8 cellular contexts compared by ENCODE assay signal in the genomic region with DNA sequence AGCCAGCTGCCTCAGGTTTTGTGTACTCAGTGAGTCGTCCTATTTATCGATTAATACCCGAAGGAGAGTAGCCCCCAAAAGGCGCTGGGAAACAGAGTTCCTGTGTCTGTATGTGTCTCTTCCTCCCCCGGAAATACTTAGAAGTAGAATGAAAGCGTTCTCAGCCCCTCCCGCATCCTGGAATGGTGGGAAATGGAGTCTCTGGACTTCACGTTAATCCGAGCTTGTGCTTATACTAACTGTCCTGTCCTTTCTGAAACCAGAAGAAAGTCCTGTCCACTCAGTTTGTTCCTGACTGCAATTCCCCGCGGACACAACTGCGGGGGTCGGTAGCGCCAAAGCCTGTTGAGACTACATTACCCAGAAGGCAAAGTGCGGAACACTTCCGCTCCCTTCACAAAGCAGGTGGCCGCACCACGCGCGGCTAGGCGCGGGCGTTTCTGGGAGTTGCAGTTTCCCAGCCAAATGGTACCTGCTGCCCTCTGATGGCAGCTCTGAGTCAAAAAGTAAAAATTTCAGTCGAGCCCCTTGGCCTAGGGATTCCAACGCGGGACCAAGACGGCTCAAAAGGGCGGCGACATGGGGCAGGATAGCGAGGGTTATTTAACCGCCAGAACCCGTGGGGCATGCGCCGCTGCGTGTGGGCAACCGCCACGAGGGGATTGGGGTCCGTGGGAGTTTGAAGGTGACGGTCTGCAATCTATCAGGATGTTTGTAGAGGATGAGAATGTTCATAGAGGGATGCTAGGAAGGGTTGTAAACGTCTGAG. TPM values are rescaled to one million over a fixed set of nuclear protein-coding genes. Genes with fewer than 3 reads are reported as not detected.
A peak's percentile ranks its signal among the peaks of the same experiment; 100 is the strongest.
DNase-seq lines count a peak whose midpoint lies in the region; ATAC-seq and TF ChIP-seq lines count a peak whose summit lies in the region.

No MANE protein-coding gene starts in this region.

- DNase-seq in C1 segment of cervical spinal cord (lab: John Stamatoyannopoulos, UW) (peak; percentile 57 to 96 (median 91)), HT1080 (ENCODE audit: low read depth) (peak; percentile 97), NOMO-1 treated with DMSO at 0.1 percent for 48 hours (lab: John Stamatoyannopoulos, UW; ENCODE audit: unreplicated experiment) (peak; percentile 94), endodermal cell (peak; percentile 98), mesendoderm (peak; percentile 98)
- DNase-seq in activated CD8-positive, alpha-beta memory T cell treated with anti-CD3 and anti-CD28 coated beads, Interleukin-2, amount 10 ng/mL, durations not matched to agents 7 days and 5 days, result peak; percentile 97
- peak; percentile 86 for DNase-seq in stimulated activated CD8-positive, alpha-beta memory T cell treated with anti-CD3 and anti-CD28 coated beads, Interleukin-12 subunit alpha, Interleukin-12 subunit beta, amount 100 ng/mL, for 4 hours (ENCODE audit: low read depth)

- H3K9ac ChIP-seq in endodermal cell (ENCODE audit: extremely low read depth, low read length, poor library complexity, severe bottlenecking) (no peak overlapping the region), mesendoderm (ENCODE audit: low read length) (peak overlapping the region; percentile 66)

- H3K9me3 Mint-ChIP-seq in activated CD8-positive, alpha-beta memory T cell treated with anti-CD3 and anti-CD28 coated beads, Interleukin-2, amount 10 ng/mL, durations not matched to agents 7 days and 5 days (ENCODE audit: low read depth), result no peaks in the 10 kb centered on the region
- no peaks in the 10 kb centered on the region for H3K9me3 Mint-ChIP-seq in endodermal cell

- peak overlapping the region; percentile 95 for H3K27ac Mint-ChIP-seq in activated CD8-positive, alpha-beta memory T cell treated with anti-CD3 and anti-CD28 coated beads, Interleukin-2, amount 10 ng/mL, durations not matched to agents 7 days and 5 days
- H3K27ac Mint-ChIP-seq in endodermal cell, result peak overlapping the region; percentile 98

- TF ChIP-seq CTCF in endodermal cell (conservative IDR thresholded peaks at IDR 0.05), result peak; percentile 77

- H4K8ac ChIP-seq in mesendoderm (ENCODE audit: low read depth, low read length), result no peak overlapping the region

- H3K36me3 ChIP-seq in endodermal cell (ENCODE audit: control insufficient read depth, insufficient read depth, low read length) (peaks cover 13% of the 10 kb centered on the region), mesendoderm (ENCODE audit: control insufficient read depth, insufficient read depth, low read length) (peaks cover 5% of the 10 kb centered on the region)

- H3K27me3 Mint-ChIP-seq in activated CD8-positive, alpha-beta memory T cell treated with anti-CD3 and anti-CD28 coated beads, Interleukin-2, amount 10 ng/mL, durations not matched to agents 7 days and 5 days, result no peaks in the 10 kb centered on the region
- no peaks in the 10 kb centered on the region for H3K27me3 Mint-ChIP-seq in endodermal cell (ENCODE audit: insufficient read depth)

- no peak overlapping the region for H3K23ac ChIP-seq in mesendoderm (ENCODE audit: low read length)

- H4K5ac ChIP-seq in mesendoderm (ENCODE audit: low read length), result no peak overlapping the region

- peaks cover 10% of the 10 kb centered on the region for H3K36me3 Mint-ChIP-seq in activated CD8-positive, alpha-beta memory T cell treated with anti-CD3 and anti-CD28 coated beads, Interleukin-2, amount 10 ng/mL, durations not matched to agents 7 days and 5 days
- H3K36me3 Mint-ChIP-seq in endodermal cell (ENCODE audit: low read depth), result peaks cover 13% of the 10 kb centered on the region

- peak overlapping the region; percentile 26 for H3K4ac ChIP-seq in mesendoderm (ENCODE audit: low read depth, low read length)

- CTCF ChIA-PET in activated CD8-positive, alpha-beta memory T cell treated with anti-CD3 and anti-CD28 coated beads, Interleukin-2, amount 10 ng/mL, durations not matched to agents 7 days and 5 days (lab: Charles Lee), result interaction anchor here (0.8 to 6.9 kb wide), 20 partner anchors 9 to 144 kb away, joined by 3 to 87 read pairs (median 5); partner anchors contain the start of genes DEDD2, ERF and PAFAH1B3

- WGBS in endodermal cell (ENCODE audit: insufficient coverage in 1 of 2, insufficient read length in 1 of 2), 2 experiments, result 10 to 13% methylated on average over 30 to 40 of the region's 40 CpGs
- WGBS in mesendoderm (ENCODE audit: extremely low coverage, insufficient coverage, low lambda C conversion rate), result no CpG with 5 or more reads among the region's 40 CpGs

- H3K4me1 Mint-ChIP-seq in activated CD8-positive, alpha-beta memory T cell treated with anti-CD3 and anti-CD28 coated beads, Interleukin-2, amount 10 ng/mL, durations not matched to agents 7 days and 5 days, result peaks cover 29% of the 10 kb centered on the region
- peaks cover 18% of the 10 kb centered on the region for H3K4me1 Mint-ChIP-seq in endodermal cell

- H3K79me1 ChIP-seq in mesendoderm (ENCODE audit: low read length), result peaks cover 18% of the 10 kb centered on the region

- no peak overlapping the region for H2AK5ac ChIP-seq in mesendoderm (ENCODE audit: low read length)

- H3K4me3 ChIP-seq in endodermal cell (ENCODE audit: low read length) (peak overlapping the region; percentile 87), mesendoderm (ENCODE audit: low read length) (peak overlapping the region; percentile 5)

- H2BK120ac ChIP-seq in mesendoderm (ENCODE audit: low read depth, low read length), result no peak overlapping the region

- no peak overlapping the region for H3K27ac ChIP-seq in endodermal cell (ENCODE audit: low read depth, low read length)
- no peak overlapping the region for H3K27ac ChIP-seq in mesendoderm (ENCODE audit: low read depth, low read length)

- no peaks in the 10 kb centered on the region for H3K9me3 ChIP-seq in endodermal cell (ENCODE audit: control insufficient read depth, low read length)

- H2BK15ac ChIP-seq in mesendoderm (replicated peaks; ENCODE audit: low read depth), result no peak overlapping the region

- no peaks in the 10 kb centered on the region for H3K27me3 ChIP-seq in endodermal cell (ENCODE audit: control insufficient read depth, insufficient read depth, low read length, poor library complexity, severe bottlenecking)
- H3K27me3 ChIP-seq in mesendoderm (ENCODE audit: insufficient read depth, low read length, poor library complexity), result no peaks in the 10 kb centered on the region

- H2BK5ac ChIP-seq in mesendoderm (ENCODE audit: low read length), result no peak overlapping the region

- no peaks in the 10 kb centered on the region for H3K4me1 ChIP-seq in endodermal cell (ENCODE audit: control insufficient read depth, insufficient read depth, low read length)
- no peaks in the 10 kb centered on the region for H3K4me1 ChIP-seq in mesendoderm (ENCODE audit: control insufficient read depth, low read depth, low read length)

- peak overlapping the region; percentile 90 for H3K4me3 Mint-ChIP-seq in activated CD8-positive, alpha-beta memory T cell treated with anti-CD3 and anti-CD28 coated beads, Interleukin-2, amount 10 ng/mL, durations not matched to agents 7 days and 5 days
- peak overlapping the region; percentile 85 for H3K4me3 Mint-ChIP-seq in endodermal cell

- H3K56ac ChIP-seq in mesendoderm (ENCODE audit: low read length), result peak overlapping the region; percentile 71

- peaks cover 13% of the 10 kb centered on the region for H3K79me2 ChIP-seq in mesendoderm (ENCODE audit: control insufficient read depth, insufficient read depth, low read length)

- peak overlapping the region; percentile 19 for H3K18ac ChIP-seq in mesendoderm (ENCODE audit: low read length)

- peak overlapping the region; percentile 70 for H3K4me2 ChIP-seq in mesendoderm (ENCODE audit: low read length)

- ATAC-seq in GM19395 (IDR thresholded peaks at IDR 0.05; ENCODE audit: unreplicated experiment), result peak; percentile 44
- peak; percentile 56 for ATAC-seq in activated CD8-positive, alpha-beta memory T cell treated with anti-CD3 and anti-CD28 coated beads, Interleukin-2, amount 10 ng/mL, durations not matched to agents 7 days and 5 days

RNA-seq across cellular contexts. Expression of gene GSK3A, which starts 2.2 kb away (rescaled TPM):
- total RNA-seq in HT1080 (2014; rRNA removed; shearing (Covaris generic)), result 25.6 and 32.8 TPM in 2 replicates
- 73.7 and 82.7 TPM in 2 replicates for polyA plus RNA-seq in HT1080 (2015; cell fraction: cytosol; rRNA removed)
- polyA plus RNA-seq in HT1080 (2015; cell fraction: nucleus; rRNA removed), result 51.2 and 53.8 TPM in 2 replicates
- 10 to 100 TPM; 47.3 to 53.8 TPM for total RNA-seq in activated CD8-positive, alpha-beta memory T cell treated with anti-CD3 and anti-CD28 coated beads, Interleukin-2, amount 10 ng/mL, durations not matched to agents 7 days and 5 days
- total RNA-seq in endodermal cell, result 10 to 100 TPM; 52.6 to 55.1 TPM
- 59.5 TPM for polyA plus RNA-seq in endodermal cell (2013, experiment 1 of 2)
- 52.7 TPM for polyA plus RNA-seq in endodermal cell (2013, experiment 2 of 2)
- 71.8 TPM for polyA plus RNA-seq in mesendoderm (2013, experiment 1 of 2)
- 66.5 TPM for polyA plus RNA-seq in mesendoderm (2013, experiment 2 of 2)

RNA-seq across cellular contexts. Expression of gene ERF, which starts 10.3 kb away (rescaled TPM):
- total RNA-seq in HT1080 (2014; rRNA removed; shearing (Covaris generic)), result 73.0 and 102 TPM in 2 replicates
- 70.3 and 81.1 TPM in 2 replicates for polyA plus RNA-seq in HT1080 (2015; cell fraction: cytosol; rRNA removed)
- polyA plus RNA-seq in HT1080 (2015; cell fraction: nucleus; rRNA removed), result 126 and 550 TPM in 2 replicates
- 10 to 100 TPM; 43.5 to 58.7 TPM for total RNA-seq in activated CD8-positive, alpha-beta memory T cell treated with anti-CD3 and anti-CD28 coated beads, Interleukin-2, amount 10 ng/mL, durations not matched to agents 7 days and 5 days
- total RNA-seq in endodermal cell, result 100 to 1,000 TPM; 106 to 138 TPM
- polyA plus RNA-seq in endodermal cell (2013, experiment 1 of 2), result 70.5 TPM
- polyA plus RNA-seq in endodermal cell (2013, experiment 2 of 2), result 59.5 TPM
- polyA plus RNA-seq in mesendoderm (2013, experiment 1 of 2), result 42.7 TPM
- 42.7 TPM for polyA plus RNA-seq in mesendoderm (2013, experiment 2 of 2)

RNA-seq across cellular contexts. Expression of gene CIC, which starts 24.4 kb away (rescaled TPM):
- 12.0 and 22.6 TPM in 2 replicates for total RNA-seq in HT1080 (2014; rRNA removed; shearing (Covaris generic))
- polyA plus RNA-seq in HT1080 (2015; cell fraction: cytosol; rRNA removed), result 19.0 and 21.5 TPM in 2 replicates
- polyA plus RNA-seq in HT1080 (2015; cell fraction: nucleus; rRNA removed), result 51.0 and 53.3 TPM in 2 replicates
- 10 to 100 TPM; 67.3 to 77.3 TPM for total RNA-seq in activated CD8-positive, alpha-beta memory T cell treated with anti-CD3 and anti-CD28 coated beads, Interleukin-2, amount 10 ng/mL, durations not matched to agents 7 days and 5 days
- total RNA-seq in endodermal cell, result 10 to 100 TPM; 48.6 to 57.6 TPM
- 55.5 TPM for polyA plus RNA-seq in endodermal cell (2013, experiment 1 of 2)
- 51.2 TPM for polyA plus RNA-seq in endodermal cell (2013, experiment 2 of 2)
- polyA plus RNA-seq in mesendoderm (2013, experiment 1 of 2), result 21.7 TPM
- 22.2 TPM for polyA plus RNA-seq in mesendoderm (2013, experiment 2 of 2)

RNA-seq across cellular contexts. Expression of gene ZNF526, which starts 24.5 kb away (rescaled TPM):
- total RNA-seq in HT1080 (2014; rRNA removed; shearing (Covaris generic)), result 8.7 and 9.2 TPM in 2 replicates
- polyA plus RNA-seq in HT1080 (2015; cell fraction: cytosol; rRNA removed), result 5.0 and 5.6 TPM in 2 replicates
- 9.0 and 9.7 TPM in 2 replicates for polyA plus RNA-seq in HT1080 (2015; cell fraction: nucleus; rRNA removed)
- 10 to 100 TPM; 21.9 to 24.4 TPM for total RNA-seq in activated CD8-positive, alpha-beta memory T cell treated with anti-CD3 and anti-CD28 coated beads, Interleukin-2, amount 10 ng/mL, durations not matched to agents 7 days and 5 days
- 10 to 100 TPM; 15.7 to 16.0 TPM for total RNA-seq in endodermal cell
- polyA plus RNA-seq in endodermal cell (2013, experiment 1 of 2), result 9.6 TPM
- 9.5 TPM for polyA plus RNA-seq in endodermal cell (2013, experiment 2 of 2)
- polyA plus RNA-seq in mesendoderm (2013, experiment 1 of 2), result 5.9 TPM
- polyA plus RNA-seq in mesendoderm (2013, experiment 2 of 2), result 6.1 TPM

RNA-seq across cellular contexts. Expression of gene DEDD2, which starts 27.2 kb away (rescaled TPM):
- 38.2 and 43.6 TPM in 2 replicates for total RNA-seq in HT1080 (2014; rRNA removed; shearing (Covaris generic))
- 42.7 and 54.3 TPM in 2 replicates for polyA plus RNA-seq in HT1080 (2015; cell fraction: cytosol; rRNA removed)
- polyA plus RNA-seq in HT1080 (2015; cell fraction: nucleus; rRNA removed), result 26.5 and 30.4 TPM in 2 replicates
- 10 to 100 TPM; 35.8 to 40.7 TPM for total RNA-seq in activated CD8-positive, alpha-beta memory T cell treated with anti-CD3 and anti-CD28 coated beads, Interleukin-2, amount 10 ng/mL, durations not matched to agents 7 days and 5 days
- 10 to 100 TPM; 25.8 to 28.0 TPM for total RNA-seq in endodermal cell
- 20.5 TPM for polyA plus RNA-seq in endodermal cell (2013, experiment 1 of 2)
- 15.9 TPM for polyA plus RNA-seq in endodermal cell (2013, experiment 2 of 2)
- polyA plus RNA-seq in mesendoderm (2013, experiment 1 of 2), result 18.5 TPM
- polyA plus RNA-seq in mesendoderm (2013, experiment 2 of 2), result 17.7 TPM
